Comparison of ENCODE assay signal across 16 cellular contexts in the genomic region with DNA sequence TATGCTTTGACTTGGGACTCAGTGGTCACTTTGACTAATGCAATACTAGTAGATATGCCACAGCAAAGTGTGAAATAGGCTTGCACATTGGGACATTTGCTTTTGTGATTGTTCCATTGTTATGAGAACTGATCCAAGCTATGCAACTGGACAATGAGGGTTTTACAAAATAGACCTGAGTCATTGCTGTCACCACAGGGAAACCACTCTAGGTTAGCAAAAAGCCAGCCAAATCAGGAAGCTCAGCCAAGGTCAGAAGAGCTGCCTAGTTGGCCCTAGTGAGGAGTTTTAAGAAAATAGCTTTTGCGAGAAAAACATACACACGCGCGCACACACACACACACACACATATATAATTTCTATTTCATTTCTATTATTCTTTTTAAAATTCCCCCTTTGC.
DNase-seq lines count a peak whose midpoint lies in the region; ATAC-seq and TF ChIP-seq lines count a peak whose summit lies in the region.
"Had no signal": no experiment of that assay in that cellular context is flagged by ENCODE, and none has a peak within 500 bp of the region (broad histone marks: within the 10 kb centered on the region; RNA-seq: fewer than 3 reads in every experiment).

No MANE protein-coding gene starts in this region.

- H3K27me3 ChIP-seq in AG04450 (ENCODE audit: control insufficient read depth, insufficient read depth, low read length) (no peaks in the 10 kb centered on the region), mesendoderm (ENCODE audit: insufficient read depth, low read length, poor library complexity) (no peaks in the 10 kb centered on the region), PC-9 (ENCODE audit: insufficient read depth, low read depth) (no peaks in the 10 kb centered on the region)
- H3K27me3 ChIP-seq: BLaER1 had no signal

- no peak for DNase-seq in AG04450 (ENCODE audit: low read depth, low spot score)
- peak; percentile 2 for DNase-seq in MV-4-11 (lab: John Stamatoyannopoulos, UW)
- peak; percentile 8 for DNase-seq in UCSD-AML1 (lab: John Stamatoyannopoulos, UW; ENCODE audit: unreplicated experiment)
- DNase-seq in mesendoderm: peak; percentile 1
- DNase-seq in activated CD4-positive, alpha-beta T cell treated with anti-CD3 and anti-CD28 coated beads for 48 hours: no peak
- DNase-seq in PC-9: no peak
- DNase-seq: CD4-positive, CD25-positive, alpha-beta regulatory T cell; GM23248; HCEC 1CT; NCI-H1694; NCI-H2029 treated with DMSO at 0.1 percent for 48 hours; NCI-H526 treated with DMSO at 0.1 percent for 48 hours; SIG-M5 had no signal

- no peaks in the 10 kb centered on the region for H4K20me1 ChIP-seq in PC-9 (ENCODE audit: insufficient read depth)
- H4K20me1 ChIP-seq: BLaER1 had no signal

- H3K56ac ChIP-seq in mesendoderm (ENCODE audit: low read length): no peak overlapping the region

- no peak for TF ChIP-seq CTCF in AG04450 (IDR thresholded peaks at IDR 0.05; ENCODE audit: low read depth, low read length)
- no peak for TF ChIP-seq CTCF in PC-9 (conservative IDR thresholded peaks at IDR 0.05)

- H3K27ac ChIP-seq in AG04450 (ENCODE audit: low read depth, low read length): peak overlapping the region; percentile 11
- no peak overlapping the region for H3K27ac ChIP-seq in mesendoderm (ENCODE audit: low read depth, low read length)
- H3K27ac ChIP-seq in PC-9: no peak overlapping the region
- H3K27ac ChIP-seq: BLaER1, GM23248, SK-N-MC had no signal

- no peaks in the 10 kb centered on the region for H3K36me3 ChIP-seq in mesendoderm (ENCODE audit: control insufficient read depth, insufficient read depth, low read length)
- H3K36me3 ChIP-seq in PC-9 (ENCODE audit: low read depth): no peaks in the 10 kb centered on the region
- H3K36me3 ChIP-seq: BLaER1 had no signal

- WGBS in mesendoderm (ENCODE audit: extremely low coverage, insufficient coverage, low lambda C conversion rate): 100% methylated on average over 3 of the region's 4 CpGs

- CTCF ChIA-PET in AG04450 (lab: Charles Lee): no interaction called here
- CTCF ChIA-PET in PC-9 (lab: Charles Lee): no interaction called here

- no peak overlapping the region for H3K4me2 ChIP-seq in mesendoderm (ENCODE audit: low read length)
- no peak overlapping the region for H3K4me2 ChIP-seq in PC-9
- H3K4me2 ChIP-seq: BLaER1 had no signal

- H3K9ac ChIP-seq in mesendoderm (ENCODE audit: low read length): no peak overlapping the region
- H3K9ac ChIP-seq: BLaER1, GM23248 had no signal

- H3K4me1 ChIP-seq in mesendoderm (ENCODE audit: control insufficient read depth, low read depth, low read length) (no peaks in the 10 kb centered on the region), PC-9 (replicated peaks; ENCODE audit: insufficient read depth) (no peaks in the 10 kb centered on the region)
- H3K4me1 ChIP-seq: BLaER1 had no signal

- no peak overlapping the region for H2BK120ac ChIP-seq in mesendoderm (ENCODE audit: low read depth, low read length)

- no peaks in the 10 kb centered on the region for H3K79me1 ChIP-seq in mesendoderm (ENCODE audit: low read length)

- no peaks in the 10 kb centered on the region for H3K79me2 ChIP-seq in mesendoderm (ENCODE audit: control insufficient read depth, insufficient read depth, low read length)
- H3K79me2 ChIP-seq in PC-9 (ENCODE audit: low read depth): no peaks in the 10 kb centered on the region

- H3K9me3 ChIP-seq in AG04450 (ENCODE audit: control insufficient read depth, insufficient read depth, low read length) (no peaks in the 10 kb centered on the region; the same call in 1 of the 2 replicates), PC-9 (ENCODE audit: insufficient read depth, low read depth) (no peaks in the 10 kb centered on the region)
- H3K9me3 ChIP-seq: BLaER1 had no signal

- no peak overlapping the region for H2BK15ac ChIP-seq in mesendoderm (replicated peaks; ENCODE audit: low read depth)

- no peak overlapping the region for H3K18ac ChIP-seq in mesendoderm (ENCODE audit: low read length)

- H3K23ac ChIP-seq in mesendoderm (ENCODE audit: low read length): no peak overlapping the region

- H4K5ac ChIP-seq in mesendoderm (ENCODE audit: low read length): no peak overlapping the region

- H3K9me2 ChIP-seq in PC-9 (ENCODE audit: insufficient read depth): no peaks in the 10 kb centered on the region

- H4K8ac ChIP-seq in mesendoderm (ENCODE audit: low read depth, low read length): no peak overlapping the region

- no peak overlapping the region for H3K4ac ChIP-seq in mesendoderm (ENCODE audit: low read depth, low read length)

- H2BK5ac ChIP-seq in mesendoderm (ENCODE audit: low read length): no peak overlapping the region

- POLR2A ChIA-PET in AG04450 (lab: Yijun Ruan, JAX): no interaction called here
- POLR2A ChIA-PET in PC-9 (lab: Charles Lee; ENCODE audit: unreplicated experiment): no interaction called here

- H3K4me3 ChIP-seq in AG04450 (ENCODE audit: low read depth, low read length) (no peak overlapping the region), mesendoderm (ENCODE audit: low read length) (no peak overlapping the region), PC-9 (no peak overlapping the region)
- H3K4me3 ChIP-seq: BLaER1, GM23248, SK-N-MC had no signal

- ATAC-seq in activated CD4-positive, CD25-positive, alpha-beta regulatory T cell treated with anti-CD3 and anti-CD28 coated beads, Interleukin-2, amount 50 U/mL, for 24 hours: no peak

- H2AK5ac ChIP-seq in mesendoderm (ENCODE audit: low read length): no peak overlapping the region

- intact Hi-C loops in PC-9 (cut with micrococcal nuclease; ENCODE audit: unreplicated experiment): no loop called here

- H2AFZ ChIP-seq in PC-9: no peak overlapping the region
- H2AFZ ChIP-seq: GM23248 had no signal

- H3F3A ChIP-seq in PC-9 (ENCODE audit: insufficient read depth, low read depth): no peaks in the 10 kb centered on the region

- no TSS peak for BruUV-seq in PC-9 (replicated peaks; lab: Mats Ljungman, UMichigan)

Comparison
In these comparisons a context has a peak if more than half of its experiments do, and no peak if none do; other contexts are left out.
1. DNase-seq: peak in MV-4-11 (single experiment), UCSD-AML1 (single experiment) and mesendoderm (single experiment); none in AG04450 (single experiment), activated CD4-positive, alpha-beta T cell treated with anti-CD3 and anti-CD28 coated beads for 48 hours (single experiment) and PC-9 (0 of 2).